ENCODE assay signal across 13 cellular contexts in genomic region chr3:113234688-113235260, GRCh38. TPM values are rescaled to one million over a fixed set of nuclear protein-coding genes. Genes with fewer than 3 reads are reported as not detected.
DNase-seq lines count a peak whose midpoint lies in the region; ATAC-seq and TF ChIP-seq lines count a peak whose summit lies in the region.
"Had no signal": no experiment of that assay in that cellular context is flagged by ENCODE, and none has a peak within 500 bp of the region (broad histone marks: within the 10 kb centered on the region; RNA-seq: fewer than 3 reads in every experiment).

No MANE protein-coding gene starts in this region.

- H3K4me3 ChIP-seq in osteoblast (ENCODE audit: insufficient read depth, low read length) (no peak overlapping the region), adrenal gland (no peak overlapping the region)

- H2AFZ ChIP-seq in osteoblast (ENCODE audit: low read length) = peak overlapping the region; percentile 64

- no peak for ATAC-seq in foreskin keratinocyte
- ATAC-seq in HG03135 (IDR thresholded peaks at IDR 0.05; ENCODE audit: unreplicated experiment) = no peak

- peaks cover 38% of the 10 kb centered on the region for H3K4me1 ChIP-seq in foreskin keratinocyte
- H3K4me1 ChIP-seq in osteoblast (ENCODE audit: insufficient read depth, low read length) = peaks cover 28% of the 10 kb centered on the region
- no peaks in the 10 kb centered on the region for H3K4me1 ChIP-seq in adrenal gland (replicated peaks in 1 of 2)

- DNase-seq in EH (ENCODE audit: low read depth) (peak; percentile 67), NCI-H2029 treated with DMSO at 0.1 percent for 48 hours (lab: John Stamatoyannopoulos, UW) (peak; percentile 65), foreskin keratinocyte (no peak), osteoblast (ENCODE audit: insufficient read length, low spot score, missing footprints) (no peak), Kasumi-1 (lab: John Stamatoyannopoulos, UW) (no peak), CD1c-positive myeloid dendritic cell (ENCODE audit: extremely low spot score) (no peak), adrenal gland (no peak)
- DNase-seq: activated naive CD8-positive, alpha-beta T cell treated with anti-CD3 and anti-CD28 coated beads for 36 hours; hippocampal formation; naive B cell; stimulated activated CD4-positive, alpha-beta T cell treated with anti-CD3 and anti-CD28 coated beads, Interleukin-4, amount 100 ng/mL, for 24 hours had no signal

- H3K9me3 ChIP-seq in osteoblast (ENCODE audit: low read depth, low read length) (no peaks in the 10 kb centered on the region), adrenal gland (replicated peaks in 1 of 3) (no peaks in the 10 kb centered on the region)

- WGBS in adrenal gland, 4 donors = 58 to 71% (median 65%) methylated on average over 6 of the region's 6 CpGs

- TF ChIP-seq POLR2A in adrenal gland (IDR thresholded peaks at IDR 0.05) = no peak

- TF ChIP-seq CTCF in foreskin keratinocyte (conservative IDR thresholded peaks at IDR 0.05) = no peak
- no peak for TF ChIP-seq CTCF in osteoblast (IDR thresholded peaks at IDR 0.05; ENCODE audit: extremely low read depth, low read depth, low read length)
- TF ChIP-seq CTCF in adrenal gland (IDR thresholded peaks at IDR 0.05) = no peak

- no peaks in the 10 kb centered on the region for H3K36me3 ChIP-seq in osteoblast (ENCODE audit: insufficient read depth, low read length)
- no peaks in the 10 kb centered on the region for H3K36me3 ChIP-seq in adrenal gland (replicated peaks in 1 of 2)

- peak overlapping the region; percentile 10 for H3K27ac ChIP-seq in foreskin keratinocyte
- H3K27ac ChIP-seq in osteoblast (ENCODE audit: low read depth, low read length) = no peak overlapping the region
- H3K27ac ChIP-seq in adrenal gland = peak overlapping the region in 1 of 5 donors; percentile 20

- H3K4me2 ChIP-seq in osteoblast (ENCODE audit: insufficient read depth, low read length) = peak overlapping the region; percentile 9

- no peaks in the 10 kb centered on the region for H3K79me2 ChIP-seq in osteoblast (ENCODE audit: insufficient read depth, low read length)

- intact Hi-C loops in adrenal gland (cut with DNase I) = no loop called here

- H4K20me1 ChIP-seq in osteoblast (ENCODE audit: insufficient read depth, low read length) = no peaks in the 10 kb centered on the region

- H3K27me3 ChIP-seq in foreskin keratinocyte (no peaks in the 10 kb centered on the region), osteoblast (ENCODE audit: insufficient read depth, low read length) (no peaks in the 10 kb centered on the region), adrenal gland (no peaks in the 10 kb centered on the region)

RNA-seq across cellular contexts. Expression of gene BOC, which starts 23.4 kb away (rescaled TPM):
- total RNA-seq in foreskin keratinocyte = 10.5 and 13.4 TPM in 2 replicates
- 8.3 and 11.4 TPM in 2 replicates for polyA plus RNA-seq in foreskin keratinocyte
- total RNA-seq in osteoblast = 22.8 and 29.2 TPM in 2 replicates
- 10 to 100 TPM in 4 of 8 donors, 1 to 10 TPM in 4; 6.7 to 22.3 (median 12.4) TPM for total RNA-seq in adrenal gland
- 10 to 100 TPM in 1 of 3 donors, 1 to 10 TPM in 2; 1.9 to 10.2 (median 9.3) TPM for polyA plus RNA-seq in adrenal gland
- polyA plus RNA-seq: CD14-positive monocyte had no signal

Comparison
In these comparisons a context has a peak if more than half of its experiments do, and no peak if none do; other contexts are left out.
1. DNase-seq: peak in EH (single experiment) and NCI-H2029 treated with DMSO at 0.1 percent for 48 hours (single experiment); none in foreskin keratinocyte (0 of 2), osteoblast (single experiment), Kasumi-1 (0 of 2), CD1c-positive myeloid dendritic cell (single experiment) and adrenal gland (0 of 7).